38 cellular contexts compared by ENCODE assay signal in genomic region chrX:94635003-94635402, GRCh38.
"Had no signal": no experiment of that assay in that cellular context is flagged by ENCODE, and none has a peak within 500 bp of the region (broad histone marks: within the 10 kb centered on the region; RNA-seq: fewer than 3 reads in every experiment).

No MANE protein-coding gene starts in this region.

- H3K36me3 ChIP-seq: adrenal gland, ascending aorta, brain microvascular endothelial cell, breast epithelium, cardiac muscle cell had no signal

- H3K9me3 ChIP-seq: adrenal gland, ascending aorta, body of pancreas had no signal

- DNase-seq: activated effector memory CD4-positive, alpha-beta T cell treated with anti-CD3 and anti-CD28 coated beads, Interleukin-2, amount 50 U/mL, for 16 hours; activated effector memory CD4-positive, alpha-beta T cell treated with Interleukin-2 at 50 U/mL for 16 hours; activated gamma-delta T cell; activated gamma-delta T cell treated with Interleukin-2 at 50 U/mL for 16 hours; activated naive CD4-positive, alpha-beta T cell; activated naive CD4-positive, alpha-beta T cell treated with anti-CD3 and anti-CD28 coated beads for 36 hours; activated naive CD4-positive, alpha-beta T cell treated with anti-CD3 and anti-CD28 coated beads, Interleukin-2, amount 10 ng/mL, durations not matched to agents 7 days and 5 days; activated naive CD4-positive, alpha-beta T cell treated with anti-CD3 and anti-CD28 coated beads, Interleukin-2, amount 50 U/mL, for 16 hours; activated naive CD4-positive, alpha-beta T cell treated with Interleukin-2 at 50 U/mL for 16 hours; activated naive CD8-positive, alpha-beta T cell treated with anti-CD3 and anti-CD28 coated beads for 36 hours; activated naive CD8-positive, alpha-beta T cell treated with anti-CD3 and anti-CD28 coated beads, Interleukin-2, amount 10 ng/mL, durations not matched to agents 7 days and 5 days; activated naive CD8-positive, alpha-beta T cell treated with anti-CD3 and anti-CD28 coated beads, Interleukin-2, amount 50 U/mL, for 24 hours; activated T-cell treated with anti-CD3 and anti-CD28 coated beads, Interleukin-2, amount 50 U/mL, for 4 hours; activated T-cell treated with anti-CD3 and anti-CD28 coated beads, Interleukin-2, amount 50 U/mL, for 48 hours; activated T-cell treated with anti-CD3 and anti-CD28 coated beads, Interleukin-2, amount 50 U/mL, for 72 hours; adrenal gland; amniotic stem cell; amygdala; anterior cingulate cortex; aorta; body of pancreas; brain microvascular endothelial cell; caudate nucleus; central memory CD4-positive, alpha-beta T cell; cerebellar nuclear complex had no signal

- H3K27me3 ChIP-seq: adrenal gland, ascending aorta, body of pancreas, brain microvascular endothelial cell, cardiac muscle cell had no signal

- H3K9me3 Mint-ChIP-seq: activated naive CD4-positive, alpha-beta T cell treated with anti-CD3 and anti-CD28 coated beads, Interleukin-2, amount 50 U/mL, for 24 hours; activated naive CD4-positive, alpha-beta T cell treated with anti-CD3 and anti-CD28 coated beads, Interleukin-2, amount 50 U/mL, for 72 hours; activated T-helper 17 cell treated with anti-CD3 and anti-CD28 coated beads, Interleukin-2, amount 50 U/mL, for 72 hours had no signal

- H3K4me3 ChIP-seq: adrenal gland, ascending aorta, body of pancreas, breast epithelium, cardiac muscle cell had no signal

- H3K4me1 Mint-ChIP-seq: activated naive CD4-positive, alpha-beta T cell treated with anti-CD3 and anti-CD28 coated beads, Interleukin-2, amount 10 ng/mL, durations not matched to agents 7 days and 5 days; activated naive CD4-positive, alpha-beta T cell treated with anti-CD3 and anti-CD28 coated beads, Interleukin-2, amount 50 U/mL, for 24 hours; activated naive CD8-positive, alpha-beta T cell treated with anti-CD3 and anti-CD28 coated beads for 36 hours; activated naive CD8-positive, alpha-beta T cell treated with anti-CD3 and anti-CD28 coated beads, Interleukin-2, amount 10 ng/mL, durations not matched to agents 7 days and 5 days; activated naive CD8-positive, alpha-beta T cell treated with anti-CD3 and anti-CD28 coated beads, Interleukin-2, amount 50 U/mL, for 24 hours; activated T-helper 17 cell treated with anti-CD3 and anti-CD28 coated beads, Interleukin-2, amount 50 U/mL, for 72 hours; brain; central memory CD8-positive, alpha-beta T cell had no signal

- H3K27me3 Mint-ChIP-seq: activated naive CD4-positive, alpha-beta T cell treated with anti-CD3 and anti-CD28 coated beads, Interleukin-2, amount 10 ng/mL, durations not matched to agents 7 days and 5 days; activated naive CD4-positive, alpha-beta T cell treated with anti-CD3 and anti-CD28 coated beads, Interleukin-2, amount 50 U/mL, for 24 hours; activated naive CD8-positive, alpha-beta T cell; activated naive CD8-positive, alpha-beta T cell treated with anti-CD3 and anti-CD28 coated beads for 36 hours; activated naive CD8-positive, alpha-beta T cell treated with anti-CD3 and anti-CD28 coated beads, Interleukin-2, amount 10 ng/mL, durations not matched to agents 7 days and 5 days; activated naive CD8-positive, alpha-beta T cell treated with anti-CD3 and anti-CD28 coated beads, Interleukin-2, amount 50 U/mL, for 24 hours; activated T-helper 17 cell treated with anti-CD3 and anti-CD28 coated beads, Interleukin-2, amount 50 U/mL, for 72 hours; brain; central memory CD8-positive, alpha-beta T cell had no signal

- H3K27ac ChIP-seq: adrenal gland, ascending aorta, body of pancreas, brain microvascular endothelial cell, breast epithelium, cardiac muscle cell had no signal

- H3K4me3 Mint-ChIP-seq: activated naive CD4-positive, alpha-beta T cell treated with anti-CD3 and anti-CD28 coated beads for 36 hours; activated naive CD4-positive, alpha-beta T cell treated with anti-CD3 and anti-CD28 coated beads, Interleukin-2, amount 10 ng/mL, durations not matched to agents 7 days and 5 days; activated naive CD4-positive, alpha-beta T cell treated with anti-CD3 and anti-CD28 coated beads, Interleukin-2, amount 50 U/mL, for 24 hours; activated naive CD8-positive, alpha-beta T cell; activated naive CD8-positive, alpha-beta T cell treated with anti-CD3 and anti-CD28 coated beads for 36 hours; activated naive CD8-positive, alpha-beta T cell treated with anti-CD3 and anti-CD28 coated beads, Interleukin-2, amount 10 ng/mL, durations not matched to agents 7 days and 5 days; activated naive CD8-positive, alpha-beta T cell treated with anti-CD3 and anti-CD28 coated beads, Interleukin-2, amount 50 U/mL, for 24 hours; activated T-cell treated with anti-CD3 and anti-CD28 coated beads, Interleukin-2, amount 50 U/mL, for 4 hours; activated T-cell treated with anti-CD3 and anti-CD28 coated beads, Interleukin-2, amount 50 U/mL, for 72 hours; activated T-helper 1 cell treated with anti-CD3 and anti-CD28 coated beads, Interleukin-12 subunit alpha, Interleukin-12 subunit beta, Interleukin-2, Interleukin-4 antibody, amounts not matched to agents 30 ng/mL and 10 ng/mL and 1 ng/mL, durations not matched to agents 14 hours and 24 hours and 36 hours; activated T-helper 17 cell treated with anti-CD3 and anti-CD28 coated beads, Interleukin-2, amount 50 U/mL, for 72 hours; brain; central memory CD8-positive, alpha-beta T cell had no signal

- H3K4me1 ChIP-seq: adrenal gland, ascending aorta, body of pancreas, breast epithelium had no signal

- FAIRE-seq: bronchial epithelial cell, colon had no signal

- H3K27ac Mint-ChIP-seq: activated naive CD4-positive, alpha-beta T cell treated with anti-CD3 and anti-CD28 coated beads for 36 hours; activated naive CD4-positive, alpha-beta T cell treated with anti-CD3 and anti-CD28 coated beads, Interleukin-2, amount 10 ng/mL, durations not matched to agents 7 days and 5 days; activated naive CD4-positive, alpha-beta T cell treated with anti-CD3 and anti-CD28 coated beads, Interleukin-2, amount 50 U/mL, for 24 hours; activated naive CD4-positive, alpha-beta T cell treated with anti-CD3 and anti-CD28 coated beads, Interleukin-2, amount 50 U/mL, for 72 hours; activated naive CD8-positive, alpha-beta T cell; activated naive CD8-positive, alpha-beta T cell treated with anti-CD3 and anti-CD28 coated beads for 36 hours; activated naive CD8-positive, alpha-beta T cell treated with anti-CD3 and anti-CD28 coated beads, Interleukin-2, amount 10 ng/mL, durations not matched to agents 7 days and 5 days; activated naive CD8-positive, alpha-beta T cell treated with anti-CD3 and anti-CD28 coated beads, Interleukin-2, amount 50 U/mL, for 24 hours; activated T-cell treated with anti-CD3 and anti-CD28 coated beads, Interleukin-2, amount 50 U/mL, for 72 hours; activated T-helper 1 cell treated with anti-CD3 and anti-CD28 coated beads, Interleukin-12 subunit alpha, Interleukin-12 subunit beta, Interleukin-2, Interleukin-4 antibody, amounts not matched to agents 30 ng/mL and 10 ng/mL and 1 ng/mL, durations not matched to agents 14 hours and 24 hours and 36 hours; activated T-helper 17 cell treated with anti-CD3 and anti-CD28 coated beads, Interleukin-2, amount 50 U/mL, for 72 hours; activated T-helper 2 cell treated with anti-CD3 and anti-CD28 coated beads, Interferon-gamma antibody, Interleukin-2, Interleukin-4, amounts not matched to agents 10 μg/mL and 5 μg/mL and 100 μg/mL, durations not matched to agents 14 hours and 24 hours and 36 hours; brain had no signal

- H3K36me3 Mint-ChIP-seq: activated naive CD4-positive, alpha-beta T cell treated with anti-CD3 and anti-CD28 coated beads, Interleukin-2, amount 10 ng/mL, durations not matched to agents 7 days and 5 days; activated naive CD4-positive, alpha-beta T cell treated with anti-CD3 and anti-CD28 coated beads, Interleukin-2, amount 50 U/mL, for 24 hours; activated naive CD8-positive, alpha-beta T cell; activated naive CD8-positive, alpha-beta T cell treated with anti-CD3 and anti-CD28 coated beads for 36 hours; activated naive CD8-positive, alpha-beta T cell treated with anti-CD3 and anti-CD28 coated beads, Interleukin-2, amount 10 ng/mL, durations not matched to agents 7 days and 5 days; brain had no signal

- ATAC-seq: activated naive CD4-positive, alpha-beta T cell treated with anti-CD3 and anti-CD28 coated beads, Interleukin-2, amount 50 U/mL, for 72 hours; activated naive CD8-positive, alpha-beta T cell treated with anti-CD3 and anti-CD28 coated beads, Interleukin-2, amount 50 U/mL, for 24 hours; activated T-cell treated with anti-CD3 and anti-CD28 coated beads, Interleukin-2, amount 50 U/mL, for 4 hours; activated T-cell treated with anti-CD3 and anti-CD28 coated beads, Interleukin-2, amount 50 U/mL, for 72 hours; activated T-helper 17 cell treated with anti-CD3 and anti-CD28 coated beads, Interleukin-2, amount 50 U/mL, for 72 hours; body of pancreas had no signal
